In the genomic region with DNA sequence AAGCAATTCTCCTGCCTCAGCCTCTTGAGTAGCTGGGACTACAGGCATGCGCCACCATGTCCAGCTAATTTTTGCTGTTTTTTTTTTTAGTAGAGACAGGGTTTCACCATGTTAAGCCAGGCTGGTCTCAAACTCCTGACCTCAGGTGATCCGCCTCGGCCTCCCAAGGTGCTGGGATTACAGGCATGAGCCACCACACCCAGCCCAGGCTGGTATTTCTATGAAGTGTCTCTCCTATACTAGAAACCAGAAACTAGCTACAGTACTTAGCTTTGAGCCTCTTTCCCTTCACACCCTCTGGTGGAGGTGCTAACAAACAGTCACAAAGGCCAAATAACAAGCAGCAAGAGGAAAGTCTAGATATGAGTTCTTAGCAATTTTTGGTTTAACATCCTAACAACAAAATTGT, we compare ENCODE assay signal across 8 cellular contexts. TPM values are rescaled to one million over a fixed set of nuclear protein-coding genes. Genes with fewer than 3 reads are reported as not detected.
A peak's percentile ranks its signal among the peaks of the same experiment; 100 is the strongest.
DNase-seq lines count a peak whose midpoint lies in the region; ATAC-seq and TF ChIP-seq lines count a peak whose summit lies in the region.
"Not testable (repeated sequence)": the region's sequence is repeated elsewhere in the genome, so short reads cannot be mapped to it uniquely, and the experiment has no call there.

No MANE protein-coding gene starts in this region.

- ATAC-seq in activated CD8-positive, alpha-beta memory T cell treated with anti-CD3 and anti-CD28 coated beads, Interleukin-2, amount 10 ng/mL, durations not matched to agents 7 days and 5 days = peak; percentile 78

- peak overlapping the region; percentile 39 for H3K27ac Mint-ChIP-seq in activated CD8-positive, alpha-beta memory T cell treated with anti-CD3 and anti-CD28 coated beads, Interleukin-2, amount 10 ng/mL, durations not matched to agents 7 days and 5 days
- H3K27ac Mint-ChIP-seq in osteocyte (ENCODE audit: unreplicated experiment) = peak overlapping the region; percentile 7

- H3K4me3 ChIP-seq in AG04449 (ENCODE audit: low read depth, low read length); GM12864 (ENCODE audit: low read depth, low read length); choroid plexus epithelial cell (ENCODE audit: low read depth, low read length): not testable (repeated sequence)

- not testable (repeated sequence) for H3K4me3 Mint-ChIP-seq in activated CD8-positive, alpha-beta memory T cell treated with anti-CD3 and anti-CD28 coated beads, Interleukin-2, amount 10 ng/mL, durations not matched to agents 7 days and 5 days; osteocyte (ENCODE audit: unreplicated experiment)

- peaks cover 80% of the 10 kb centered on the region for H3K4me1 Mint-ChIP-seq in activated CD8-positive, alpha-beta memory T cell treated with anti-CD3 and anti-CD28 coated beads, Interleukin-2, amount 10 ng/mL, durations not matched to agents 7 days and 5 days
- H3K4me1 Mint-ChIP-seq in osteocyte (ENCODE audit: unreplicated experiment) = peaks cover 71% of the 10 kb centered on the region

- TF ChIP-seq CTCF in AG04449 (IDR thresholded peaks at IDR 0.05; ENCODE audit: insufficient read depth, low read length, missing control alignments) = peak; percentile 35
- TF ChIP-seq CTCF in GM12864 (IDR thresholded peaks at IDR 0.05; ENCODE audit: low read depth, low read length, missing control alignments) = peak; percentile 63
- peak; percentile 37; the same call in 1 of the 2 replicates for TF ChIP-seq CTCF in LNCAP (IDR thresholded peaks at IDR 0.05)
- peak; percentile 54 for TF ChIP-seq CTCF in choroid plexus epithelial cell (conservative IDR thresholded peaks at IDR 0.05; ENCODE audit: low read depth, low read length)
- TF ChIP-seq CTCF in osteocyte (IDR thresholded peaks at IDR 0.05) = peak; percentile 55

- peaks cover 21% of the 10 kb centered on the region for H3K36me3 Mint-ChIP-seq in activated CD8-positive, alpha-beta memory T cell treated with anti-CD3 and anti-CD28 coated beads, Interleukin-2, amount 10 ng/mL, durations not matched to agents 7 days and 5 days
- H3K36me3 Mint-ChIP-seq in osteocyte (ENCODE audit: unreplicated experiment) = not testable (repeated sequence)

- DNase-seq in AG04449 (ENCODE audit: low read depth, low spot score); GM12864 (ENCODE audit: low read depth); osteocyte (ENCODE audit: extremely low spot score, unreplicated experiment): not testable (repeated sequence)
- peak; percentile 53 for DNase-seq in RKO (ENCODE audit: low spot score)
- DNase-seq in activated CD8-positive, alpha-beta memory T cell treated with anti-CD3 and anti-CD28 coated beads, Interleukin-2, amount 10 ng/mL, durations not matched to agents 7 days and 5 days = peak; percentile 63
- peak; percentile 54 for DNase-seq in choroid plexus epithelial cell (ENCODE audit: low read depth)
- DNase-seq in inferior parietal cortex (ENCODE audit: extremely low spot score) = peak; percentile 3

- CTCF ChIA-PET in AG04449 (lab: Yijun Ruan, JAX) = interaction anchor here (1.0 to 4.6 kb wide), 8 partner anchors 12 to 185 kb away, joined by 3 to 42 read pairs (median 6); no protein-coding TSS in a partner anchor
- CTCF ChIA-PET in activated CD8-positive, alpha-beta memory T cell treated with anti-CD3 and anti-CD28 coated beads, Interleukin-2, amount 10 ng/mL, durations not matched to agents 7 days and 5 days (lab: Charles Lee) = interaction anchor here (0.5 to 4.2 kb wide), 24 partner anchors 9 to 604 kb away, joined by 3 to 36 read pairs (median 5); no protein-coding TSS in a partner anchor

- not testable (repeated sequence) for H3K9me3 Mint-ChIP-seq in activated CD8-positive, alpha-beta memory T cell treated with anti-CD3 and anti-CD28 coated beads, Interleukin-2, amount 10 ng/mL, durations not matched to agents 7 days and 5 days (ENCODE audit: low read depth); osteocyte (ENCODE audit: unreplicated experiment)

- H3K27me3 Mint-ChIP-seq in activated CD8-positive, alpha-beta memory T cell treated with anti-CD3 and anti-CD28 coated beads, Interleukin-2, amount 10 ng/mL, durations not matched to agents 7 days and 5 days; osteocyte (ENCODE audit: unreplicated experiment): not testable (repeated sequence)

- POLR2A ChIA-PET in AG04449 (lab: Yijun Ruan, JAX) = interaction anchor here (0.6 kb wide), 1 partner anchor 76 kb away, joined by 4 read pairs; no protein-coding TSS in a partner anchor

RNA-seq across cellular contexts. Expression of gene KANSL1, which starts 6.4 kb away (rescaled TPM):
- total RNA-seq in activated CD8-positive, alpha-beta memory T cell treated with anti-CD3 and anti-CD28 coated beads, Interleukin-2, amount 10 ng/mL, durations not matched to agents 7 days and 5 days = 100 to 1,000 TPM in 1 of 2 experiments, 10 to 100 TPM in 1; 85.7 to 132 TPM
- total RNA-seq in osteocyte = 99.0 and 102 TPM in 2 replicates
